ENCODE assay signal across 2 cellular contexts in the genomic region with DNA sequence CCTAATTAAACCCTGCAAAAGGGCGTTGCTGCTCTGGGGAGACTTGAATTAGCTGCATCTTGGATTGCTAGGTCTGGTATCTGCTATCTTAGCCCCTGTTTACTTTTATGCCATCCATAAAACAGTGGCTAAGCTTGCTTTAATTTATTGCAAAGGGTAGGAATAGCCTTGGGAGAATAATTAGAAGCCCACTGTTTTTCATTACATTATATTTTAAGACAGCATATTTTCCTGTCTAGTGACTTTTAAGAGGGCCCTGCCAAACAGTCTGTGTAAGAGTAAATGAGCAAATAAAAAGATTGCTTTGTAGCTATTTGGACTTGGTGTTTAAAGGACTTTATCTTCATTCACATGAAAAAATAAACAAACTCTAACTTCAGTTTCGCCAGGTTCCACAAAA.
TF ChIP-seq lines count a peak whose summit lies in the region.

No MANE protein-coding gene starts in this region.

TF ChIP-seq in IMR-90, 13 proteins besides CTCF, POLR2A, EP300 and RAD21:
- TF ChIP-seq MXI1 (IDR thresholded peaks at IDR 0.05; ENCODE audit: borderline replicate concordance, low read depth, low read length) (no peak), MAFK (IDR thresholded peaks at IDR 0.05; ENCODE audit: low read depth, low read length) (no peak), CHD1 (IDR thresholded peaks at IDR 0.05; ENCODE audit: low read depth, low read length) (no peak), FOS (IDR thresholded peaks at IDR 0.05; ENCODE audit: low read depth, low read length) (no peak), CEBPB (IDR thresholded peaks at IDR 0.05; ENCODE audit: low read depth, low read length) (no peak), BHLHE40 (IDR thresholded peaks at IDR 0.05; ENCODE audit: low read depth, low read length) (no peak), RFX5 (IDR thresholded peaks at IDR 0.05; ENCODE audit: low read depth, low read length) (no peak), SMC3 (IDR thresholded peaks at IDR 0.05; ENCODE audit: low read depth, low read length) (no peak), RCOR1 (IDR thresholded peaks at IDR 0.05; ENCODE audit: insufficient replicate concordance, low read length) (no peak), MAZ (IDR thresholded peaks at IDR 0.05; ENCODE audit: borderline replicate concordance, low read depth, low read length) (no peak), NFE2L2 (IDR thresholded peaks at IDR 0.05; ENCODE audit: low read depth, low read length) (no peak)
- TF ChIP-seq, protein P1, sequence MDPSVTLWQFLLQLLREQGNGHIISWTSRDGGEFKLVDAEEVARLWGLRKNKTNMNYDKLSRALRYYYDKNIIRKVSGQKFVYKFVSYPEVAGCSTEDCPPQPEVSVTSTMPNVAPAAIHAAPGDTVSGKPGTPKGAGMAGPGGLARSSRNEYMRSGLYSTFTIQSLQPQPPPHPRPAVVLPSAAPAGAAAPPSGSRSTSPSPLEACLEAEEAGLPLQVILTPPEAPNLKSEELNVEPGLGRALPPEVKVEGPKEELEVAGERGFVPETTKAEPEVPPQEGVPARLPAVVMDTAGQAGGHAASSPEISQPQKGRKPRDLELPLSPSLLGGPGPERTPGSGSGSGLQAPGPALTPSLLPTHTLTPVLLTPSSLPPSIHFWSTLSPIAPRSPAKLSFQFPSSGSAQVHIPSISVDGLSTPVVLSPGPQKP (IDR thresholded peaks at IDR 0.05; ENCODE audit: borderline replicate concordance, low read depth, low read length) = no peak
- TF ChIP-seq, protein P2, sequence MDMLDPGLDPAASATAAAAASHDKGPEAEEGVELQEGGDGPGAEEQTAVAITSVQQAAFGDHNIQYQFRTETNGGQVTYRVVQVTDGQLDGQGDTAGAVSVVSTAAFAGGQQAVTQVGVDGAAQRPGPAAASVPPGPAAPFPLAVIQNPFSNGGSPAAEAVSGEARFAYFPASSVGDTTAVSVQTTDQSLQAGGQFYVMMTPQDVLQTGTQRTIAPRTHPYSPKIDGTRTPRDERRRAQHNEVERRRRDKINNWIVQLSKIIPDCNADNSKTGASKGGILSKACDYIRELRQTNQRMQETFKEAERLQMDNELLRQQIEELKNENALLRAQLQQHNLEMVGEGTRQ (IDR thresholded peaks at IDR 0.05; ENCODE audit: low read depth, low read length) = no peak
TF ChIP-seq in IMR-90: peak in this region for 0.

TF ChIP-seq in H1, 55 proteins besides CTCF, POLR2A, EP300 and RAD21:
- TF ChIP-seq SUZ12 (IDR thresholded peaks at IDR 0.05; ENCODE audit: low read length) (no peak), TCF12 (IDR thresholded peaks at IDR 0.05; ENCODE audit: low read depth, low read length) (no peak), PHF8 (conservative IDR thresholded peaks at IDR 0.05; ENCODE audit: low read depth, low read length) (no peak), SIN3A (conservative IDR thresholded peaks at IDR 0.05 in 1 of 2, IDR thresholded peaks at IDR 0.05 in 1 of 2; ENCODE audit: low read depth in 1 of 2, low read length in 2 of 2) (no peak), MAFK (IDR thresholded peaks at IDR 0.05; ENCODE audit: low read depth, low read length) (no peak), SRF (IDR thresholded peaks at IDR 0.05; ENCODE audit: low read depth, low read length) (no peak), HDAC2 (IDR thresholded peaks at IDR 0.05; ENCODE audit: borderline replicate concordance in 1 of 2, low read depth in 2 of 2, low read length in 2 of 2) (no peak), BACH1 (IDR thresholded peaks at IDR 0.05; ENCODE audit: low read length) (no peak), SAP30 (IDR thresholded peaks at IDR 0.05; ENCODE audit: insufficient read depth, insufficient replicate concordance, low read length) (no peak), RFX5 (IDR thresholded peaks at IDR 0.05; ENCODE audit: borderline replicate concordance, low read depth, low read length) (no peak), ASH2L (IDR thresholded peaks at IDR 0.05; ENCODE audit: low read length) (no peak), BRCA1 (IDR thresholded peaks at IDR 0.05; ENCODE audit: low read depth, low read length) (no peak), JUN (IDR thresholded peaks at IDR 0.05; ENCODE audit: low read depth, low read length) (no peak)
- TF ChIP-seq, protein P3, sequence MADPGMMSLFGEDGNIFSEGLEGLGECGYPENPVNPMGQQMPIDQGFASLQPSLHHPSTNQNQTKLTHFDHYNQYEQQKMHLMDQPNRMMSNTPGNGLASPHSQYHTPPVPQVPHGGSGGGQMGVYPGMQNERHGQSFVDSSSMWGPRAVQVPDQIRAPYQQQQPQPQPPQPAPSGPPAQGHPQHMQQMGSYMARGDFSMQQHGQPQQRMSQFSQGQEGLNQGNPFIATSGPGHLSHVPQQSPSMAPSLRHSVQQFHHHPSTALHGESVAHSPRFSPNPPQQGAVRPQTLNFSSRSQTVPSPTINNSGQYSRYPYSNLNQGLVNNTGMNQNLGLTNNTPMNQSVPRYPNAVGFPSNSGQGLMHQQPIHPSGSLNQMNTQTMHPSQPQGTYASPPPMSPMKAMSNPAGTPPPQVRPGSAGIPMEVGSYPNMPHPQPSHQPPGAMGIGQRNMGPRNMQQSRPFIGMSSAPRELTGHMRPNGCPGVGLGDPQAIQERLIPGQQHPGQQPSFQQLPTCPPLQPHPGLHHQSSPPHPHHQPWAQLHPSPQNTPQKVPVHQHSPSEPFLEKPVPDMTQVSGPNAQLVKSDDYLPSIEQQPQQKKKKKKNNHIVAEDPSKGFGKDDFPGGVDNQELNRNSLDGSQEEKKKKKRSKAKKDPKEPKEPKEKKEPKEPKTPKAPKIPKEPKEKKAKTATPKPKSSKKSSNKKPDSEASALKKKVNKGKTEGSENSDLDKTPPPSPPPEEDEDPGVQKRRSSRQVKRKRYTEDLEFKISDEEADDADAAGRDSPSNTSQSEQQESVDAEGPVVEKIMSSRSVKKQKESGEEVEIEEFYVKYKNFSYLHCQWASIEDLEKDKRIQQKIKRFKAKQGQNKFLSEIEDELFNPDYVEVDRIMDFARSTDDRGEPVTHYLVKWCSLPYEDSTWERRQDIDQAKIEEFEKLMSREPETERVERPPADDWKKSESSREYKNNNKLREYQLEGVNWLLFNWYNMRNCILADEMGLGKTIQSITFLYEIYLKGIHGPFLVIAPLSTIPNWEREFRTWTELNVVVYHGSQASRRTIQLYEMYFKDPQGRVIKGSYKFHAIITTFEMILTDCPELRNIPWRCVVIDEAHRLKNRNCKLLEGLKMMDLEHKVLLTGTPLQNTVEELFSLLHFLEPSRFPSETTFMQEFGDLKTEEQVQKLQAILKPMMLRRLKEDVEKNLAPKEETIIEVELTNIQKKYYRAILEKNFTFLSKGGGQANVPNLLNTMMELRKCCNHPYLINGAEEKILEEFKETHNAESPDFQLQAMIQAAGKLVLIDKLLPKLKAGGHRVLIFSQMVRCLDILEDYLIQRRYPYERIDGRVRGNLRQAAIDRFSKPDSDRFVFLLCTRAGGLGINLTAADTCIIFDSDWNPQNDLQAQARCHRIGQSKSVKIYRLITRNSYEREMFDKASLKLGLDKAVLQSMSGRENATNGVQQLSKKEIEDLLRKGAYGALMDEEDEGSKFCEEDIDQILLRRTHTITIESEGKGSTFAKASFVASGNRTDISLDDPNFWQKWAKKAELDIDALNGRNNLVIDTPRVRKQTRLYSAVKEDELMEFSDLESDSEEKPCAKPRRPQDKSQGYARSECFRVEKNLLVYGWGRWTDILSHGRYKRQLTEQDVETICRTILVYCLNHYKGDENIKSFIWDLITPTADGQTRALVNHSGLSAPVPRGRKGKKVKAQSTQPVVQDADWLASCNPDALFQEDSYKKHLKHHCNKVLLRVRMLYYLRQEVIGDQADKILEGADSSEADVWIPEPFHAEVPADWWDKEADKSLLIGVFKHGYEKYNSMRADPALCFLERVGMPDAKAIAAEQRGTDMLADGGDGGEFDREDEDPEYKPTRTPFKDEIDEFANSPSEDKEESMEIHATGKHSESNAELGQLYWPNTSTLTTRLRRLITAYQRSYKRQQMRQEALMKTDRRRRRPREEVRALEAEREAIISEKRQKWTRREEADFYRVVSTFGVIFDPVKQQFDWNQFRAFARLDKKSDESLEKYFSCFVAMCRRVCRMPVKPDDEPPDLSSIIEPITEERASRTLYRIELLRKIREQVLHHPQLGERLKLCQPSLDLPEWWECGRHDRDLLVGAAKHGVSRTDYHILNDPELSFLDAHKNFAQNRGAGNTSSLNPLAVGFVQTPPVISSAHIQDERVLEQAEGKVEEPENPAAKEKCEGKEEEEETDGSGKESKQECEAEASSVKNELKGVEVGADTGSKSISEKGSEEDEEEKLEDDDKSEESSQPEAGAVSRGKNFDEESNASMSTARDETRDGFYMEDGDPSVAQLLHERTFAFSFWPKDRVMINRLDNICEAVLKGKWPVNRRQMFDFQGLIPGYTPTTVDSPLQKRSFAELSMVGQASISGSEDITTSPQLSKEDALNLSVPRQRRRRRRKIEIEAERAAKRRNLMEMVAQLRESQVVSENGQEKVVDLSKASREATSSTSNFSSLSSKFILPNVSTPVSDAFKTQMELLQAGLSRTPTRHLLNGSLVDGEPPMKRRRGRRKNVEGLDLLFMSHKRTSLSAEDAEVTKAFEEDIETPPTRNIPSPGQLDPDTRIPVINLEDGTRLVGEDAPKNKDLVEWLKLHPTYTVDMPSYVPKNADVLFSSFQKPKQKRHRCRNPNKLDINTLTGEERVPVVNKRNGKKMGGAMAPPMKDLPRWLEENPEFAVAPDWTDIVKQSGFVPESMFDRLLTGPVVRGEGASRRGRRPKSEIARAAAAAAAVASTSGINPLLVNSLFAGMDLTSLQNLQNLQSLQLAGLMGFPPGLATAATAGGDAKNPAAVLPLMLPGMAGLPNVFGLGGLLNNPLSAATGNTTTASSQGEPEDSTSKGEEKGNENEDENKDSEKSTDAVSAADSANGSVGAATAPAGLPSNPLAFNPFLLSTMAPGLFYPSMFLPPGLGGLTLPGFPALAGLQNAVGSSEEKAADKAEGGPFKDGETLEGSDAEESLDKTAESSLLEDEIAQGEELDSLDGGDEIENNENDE (IDR thresholded peaks at IDR 0.05; ENCODE audit: insufficient replicate concordance, low read length) = no peak
- TF ChIP-seq, protein P4, sequence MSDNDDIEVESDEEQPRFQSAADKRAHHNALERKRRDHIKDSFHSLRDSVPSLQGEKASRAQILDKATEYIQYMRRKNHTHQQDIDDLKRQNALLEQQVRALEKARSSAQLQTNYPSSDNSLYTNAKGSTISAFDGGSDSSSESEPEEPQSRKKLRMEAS (IDR thresholded peaks at IDR 0.05) = no peak
